Comparison of ENCODE assay signal across 8 cellular contexts in the genomic region with DNA sequence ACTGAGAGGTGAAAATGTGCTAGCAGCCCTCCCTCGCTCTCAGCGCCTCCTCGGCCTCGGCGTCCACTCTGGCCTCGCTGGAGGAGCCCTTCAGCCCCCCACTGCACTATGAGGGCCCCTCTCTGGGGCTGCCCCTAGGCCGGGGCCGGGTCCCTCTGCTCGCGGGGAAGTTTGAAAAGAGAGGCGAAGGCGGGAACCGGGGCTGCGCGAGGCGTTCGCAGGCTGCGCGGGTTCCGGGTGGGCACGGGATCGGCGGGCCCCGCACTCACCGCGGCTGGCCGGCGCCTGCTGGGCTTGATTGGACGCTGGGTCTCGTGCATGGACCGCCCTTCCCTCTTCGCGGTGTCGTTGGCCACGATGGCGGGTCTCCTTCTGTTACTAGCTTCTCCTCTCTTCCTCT. TPM values are rescaled to one million over a fixed set of nuclear protein-coding genes. Genes with fewer than 3 reads are reported as not detected.
"Had no signal": no experiment of that assay in that cellular context is flagged by ENCODE, and none has a peak within 500 bp of the region (broad histone marks: within the 10 kb centered on the region; RNA-seq: fewer than 3 reads in every experiment).

No MANE protein-coding gene starts in this region.

- H3K9me3 ChIP-seq: HAP-1 had no signal

- H3K4me3 ChIP-seq: HAP-1, K562 had no signal

- H3K27ac ChIP-seq: HL-60 had no signal

- H3K4me3 Mint-ChIP-seq: HFFc6 had no signal

- ATAC-seq: HCT116, HepG2, K562 had no signal

- H3K27ac Mint-ChIP-seq: HFFc6 had no signal

- H3K36me3 ChIP-seq: HAP-1 had no signal

- H3K4me1 ChIP-seq: HAP-1 had no signal

- DNase-seq: GOT3, HFFc6 had no signal

RNA-seq across cellular contexts. Expression of a gene that starts 29.3 kb away (rescaled TPM):
- total RNA-seq: H4, HepG2, HFFc6, K562 had no signal
- polyA plus RNA-seq: HepG2, K562 had no signal
